Comparison of ENCODE assay signal across 10 cellular contexts in the genomic region with DNA sequence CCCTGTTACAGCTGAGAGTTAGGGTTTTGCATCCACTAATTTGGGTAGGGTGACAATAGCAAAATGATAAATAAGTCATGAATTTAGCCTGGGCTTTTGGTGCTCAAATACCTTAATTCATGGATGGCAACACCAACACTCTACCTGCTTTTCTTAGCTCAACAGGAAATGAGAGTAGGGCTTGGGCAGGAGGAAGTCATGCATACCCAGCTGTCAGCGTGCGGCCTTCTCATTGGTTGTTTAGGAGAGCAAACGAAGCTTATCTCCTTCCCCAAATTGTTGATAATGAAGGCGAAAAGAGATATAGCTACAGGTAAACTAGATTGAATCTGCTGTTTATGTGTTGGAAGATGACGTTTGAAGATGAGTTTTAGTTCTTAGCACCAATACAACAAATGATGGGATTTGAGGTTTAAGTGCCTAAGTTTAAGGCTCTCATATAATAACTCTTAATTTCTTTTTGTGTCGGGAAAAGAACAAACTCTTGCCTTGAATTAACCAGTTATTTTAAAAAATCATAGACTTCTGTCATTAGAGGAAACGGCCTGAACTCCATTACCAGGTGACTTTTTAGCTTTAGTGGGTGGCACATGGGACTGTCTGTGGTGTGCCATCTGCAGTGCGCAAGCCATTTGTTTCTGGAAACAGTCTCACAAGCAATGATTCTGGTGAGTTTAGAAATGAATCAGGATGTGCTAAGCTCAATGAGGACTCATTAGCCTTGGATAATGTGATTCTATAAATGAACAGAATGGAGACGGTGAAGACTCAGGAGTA. TPM values are rescaled to one million over a fixed set of nuclear protein-coding genes. Genes with fewer than 3 reads are reported as not detected.
DNase-seq lines count a peak whose midpoint lies in the region; ATAC-seq and TF ChIP-seq lines count a peak whose summit lies in the region.
"Had no signal": no experiment of that assay in that cellular context is flagged by ENCODE, and none has a peak within 500 bp of the region (broad histone marks: within the 10 kb centered on the region; RNA-seq: fewer than 3 reads in every experiment).

No MANE protein-coding gene starts in this region.

- intact Hi-C loops in left colon (cut with DNase I, micrococcal nuclease): no loop called here

- peak; percentile 64 for DNase-seq in NOMO-1 treated with DMSO at 0.1 percent for 48 hours (lab: John Stamatoyannopoulos, UW; ENCODE audit: unreplicated experiment)
- peak in 1 of 2 donors; percentile 31 for DNase-seq in left colon
- no peak for DNase-seq in NCI-H82 treated with DMSO at 0.1 percent for 48 hours (lab: John Stamatoyannopoulos, UW; ENCODE audit: unreplicated experiment)
- DNase-seq in GDM1 (lab: John Stamatoyannopoulos, UW): no peak
- DNase-seq in MM.1S: no peak
- DNase-seq: NCI-H446 treated with DMSO at 0.1 percent for 48 hours had no signal

- TF ChIP-seq POLR2A in GM18505 (IDR thresholded peaks at IDR 0.05; ENCODE audit: borderline replicate concordance, extremely low read depth, insufficient read depth, insufficient read length): no peak

- H3K36me3 ChIP-seq in MM.1S (replicated peaks; ENCODE audit: insufficient read depth, low read length): no peaks in the 10 kb centered on the region
- H3K36me3 ChIP-seq: gastroesophageal sphincter had no signal

- no peaks in the 10 kb centered on the region for H3K79me2 ChIP-seq in MM.1S (ENCODE audit: low read length)

- no peaks in the 10 kb centered on the region for H3K9me3 ChIP-seq in MM.1S (replicated peaks; ENCODE audit: insufficient read depth, low read length)
- H3K9me3 ChIP-seq: gastroesophageal sphincter had no signal

- H3K9me2 ChIP-seq in MM.1S (replicated peaks; ENCODE audit: insufficient read depth, low read length): no peaks in the 10 kb centered on the region; the same call in 1 of the 2 replicates

- H4K20me1 ChIP-seq in MM.1S (ENCODE audit: insufficient read depth, low read length): no peaks in the 10 kb centered on the region

- ATAC-seq in GM18505 (IDR thresholded peaks at IDR 0.05; ENCODE audit: unreplicated experiment): peak; percentile 77
- peak; percentile 76 for ATAC-seq in GM21723 (IDR thresholded peaks at IDR 0.05; ENCODE audit: unreplicated experiment)
- ATAC-seq in left colon: peak; percentile 30
- ATAC-seq in HG03025 (IDR thresholded peaks at IDR 0.05; ENCODE audit: low FRiP score, unreplicated experiment): no peak
- ATAC-seq: gastroesophageal sphincter had no signal

- no peak overlapping the region for H3K9ac ChIP-seq in MM.1S (ENCODE audit: low read length)

- no peaks in the 10 kb centered on the region for H3F3A ChIP-seq in MM.1S (ENCODE audit: insufficient read depth, low read length)

- no peaks in the 10 kb centered on the region for H3K4me1 ChIP-seq in MM.1S (ENCODE audit: low read length)

- TF ChIP-seq CTCF in MM.1S (IDR thresholded peaks at IDR 0.05; ENCODE audit: low read length): no peak

- H2AFZ ChIP-seq in MM.1S (ENCODE audit: low read length): no peak overlapping the region

- no peak overlapping the region for H3K27ac ChIP-seq in MM.1S (ENCODE audit: low read length)
- H3K27ac ChIP-seq: gastroesophageal sphincter had no signal

- H3K27me3 ChIP-seq in MM.1S (replicated peaks; ENCODE audit: insufficient read depth, low read length): no peaks in the 10 kb centered on the region
- H3K27me3 ChIP-seq: gastroesophageal sphincter had no signal

- H3K4me2 ChIP-seq in MM.1S (ENCODE audit: low read depth, low read length): no peak overlapping the region

- no peak overlapping the region for H3K4me3 ChIP-seq in MM.1S (ENCODE audit: low read length)
- H3K4me3 ChIP-seq: gastroesophageal sphincter had no signal

RNA-seq across cellular contexts. Expression of gene MAP4K4, which starts 19.7 kb away (rescaled TPM):
- total RNA-seq in left colon: 10 to 100 TPM; 24.9 to 37.5 TPM
